Comparison of ENCODE assay signal across 8 cellular contexts in the genomic region with DNA sequence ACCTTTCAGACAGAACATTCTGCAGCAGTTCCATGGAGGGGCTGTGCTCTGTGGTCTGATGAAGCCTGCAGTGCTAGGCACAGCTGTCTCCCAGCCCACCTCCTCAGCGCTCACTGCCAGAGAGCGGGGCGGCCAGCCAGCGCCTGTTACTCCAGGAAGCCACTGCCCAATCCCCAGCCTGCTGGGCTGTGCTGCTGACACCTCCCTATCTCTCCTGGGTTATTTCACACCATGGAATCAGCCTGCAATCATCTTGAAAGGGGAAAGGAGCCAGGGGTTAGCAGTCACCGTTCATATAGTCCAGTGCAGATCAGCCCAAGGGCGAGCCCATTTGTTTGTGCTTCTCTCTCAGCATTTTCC. TPM values are rescaled to one million over a fixed set of nuclear protein-coding genes. Genes with fewer than 3 reads are reported as not detected.
DNase-seq lines count a peak whose midpoint lies in the region; ATAC-seq and TF ChIP-seq lines count a peak whose summit lies in the region.
"Had no signal": no experiment of that assay in that cellular context is flagged by ENCODE, and none has a peak within 500 bp of the region (broad histone marks: within the 10 kb centered on the region; RNA-seq: fewer than 3 reads in every experiment).

No MANE protein-coding gene starts in this region.

- H3K18ac ChIP-seq in mesendoderm (ENCODE audit: low read length): no peak overlapping the region

- peak overlapping the region; percentile 49 for H3K9ac ChIP-seq in mesendoderm (ENCODE audit: low read length)

- DNase-seq in NCI-H2227 (lab: John Stamatoyannopoulos, UW; ENCODE audit: unreplicated experiment) (peak; percentile 10), epidermal melanocyte (ENCODE audit: insufficient read length, low spot score) (peak; percentile 32), mesendoderm (peak; percentile 98), tibial nerve (ENCODE audit: low spot score in 2 of 2) (peak; percentile 26 to 29), NCI-H526 treated with DMSO at 0.1 percent for 48 hours (lab: John Stamatoyannopoulos, UW) (no peak)
- DNase-seq: foreskin keratinocyte had no signal

- no peak overlapping the region for H3K4ac ChIP-seq in mesendoderm (ENCODE audit: low read depth, low read length)

- H2BK120ac ChIP-seq in mesendoderm (ENCODE audit: low read depth, low read length): no peak overlapping the region

- H3K79me1 ChIP-seq in mesendoderm (ENCODE audit: low read length): no peaks in the 10 kb centered on the region

- H3K9me3 ChIP-seq in tibial nerve: no peaks in the 10 kb centered on the region

- no peak overlapping the region for H2AK5ac ChIP-seq in mesendoderm (ENCODE audit: low read length)

- no peak overlapping the region for H2BK5ac ChIP-seq in mesendoderm (ENCODE audit: low read length)

- ATAC-seq in HG03460 (IDR thresholded peaks at IDR 0.05; ENCODE audit: unreplicated experiment): no peak
- ATAC-seq in GM18502 (IDR thresholded peaks at IDR 0.05; ENCODE audit: poor library complexity, unreplicated experiment): no peak
- ATAC-seq: foreskin keratinocyte had no signal

- no peak overlapping the region for H4K5ac ChIP-seq in mesendoderm (ENCODE audit: low read length)

- H3K56ac ChIP-seq in mesendoderm (ENCODE audit: low read length): no peak overlapping the region

- H3K27me3 ChIP-seq in mesendoderm (ENCODE audit: insufficient read depth, low read length, poor library complexity) (no peaks in the 10 kb centered on the region), tibial nerve (no peaks in the 10 kb centered on the region)
- H3K27me3 ChIP-seq: foreskin keratinocyte had no signal

- H3K4me2 ChIP-seq in mesendoderm (ENCODE audit: low read length): peak overlapping the region; percentile 31

- no peak overlapping the region for H2BK15ac ChIP-seq in mesendoderm (replicated peaks; ENCODE audit: low read depth)

- no CpG with 5 or more reads among the region's 6 CpGs for WGBS in mesendoderm (ENCODE audit: extremely low coverage, insufficient coverage, low lambda C conversion rate)
- 13 to 21% methylated on average over 6 of the region's 6 CpGs for WGBS in tibial nerve, 2 donors

- H3K23ac ChIP-seq in mesendoderm (ENCODE audit: low read length): no peak overlapping the region

- H3K36me3 ChIP-seq in mesendoderm (ENCODE audit: control insufficient read depth, insufficient read depth, low read length) (no peaks in the 10 kb centered on the region), tibial nerve (no peaks in the 10 kb centered on the region)

- peaks cover 3% of the 10 kb centered on the region for H3K4me1 ChIP-seq in mesendoderm (ENCODE audit: control insufficient read depth, low read depth, low read length)
- peaks cover 0 to 28% (median 1%) of the 10 kb centered on the region in 4 donors for H3K4me1 ChIP-seq in tibial nerve

- no peak overlapping the region for H3K4me3 ChIP-seq in mesendoderm (ENCODE audit: low read length)
- peak overlapping the region; percentile 13 to 44 (median 22) for H3K4me3 ChIP-seq in tibial nerve

- TF ChIP-seq EP300 in tibial nerve (IDR thresholded peaks at IDR 0.05): no peak

- no peak for TF ChIP-seq POLR2A in tibial nerve (IDR thresholded peaks at IDR 0.05)

- H3K79me2 ChIP-seq in mesendoderm (ENCODE audit: control insufficient read depth, insufficient read depth, low read length): peaks cover 35% of the 10 kb centered on the region

- no peak overlapping the region for H4K8ac ChIP-seq in mesendoderm (ENCODE audit: low read depth, low read length)

- H3K27ac ChIP-seq in mesendoderm (ENCODE audit: low read depth, low read length) (peak overlapping the region; percentile 86), tibial nerve (peak overlapping the region in 2 of 4 donors; percentile 69 to 73)
- H3K27ac ChIP-seq: foreskin keratinocyte had no signal

- TF ChIP-seq CTCF in tibial nerve (IDR thresholded peaks at IDR 0.05): no peak

RNA-seq across cellular contexts. Expression of a gene that starts 46.3 kb away (rescaled TPM):
- polyA plus RNA-seq in mesendoderm (2013, experiment 1 of 2): 23.1 TPM
- 23.1 TPM for polyA plus RNA-seq in mesendoderm (2013, experiment 2 of 2)
- total RNA-seq in tibial nerve: 10 to 100 TPM in 2 of 4 donors, 1 to 10 TPM in 2; 8.6 to 17.3 (median 12.6) TPM
